ENCODE assay signal across 19 cellular contexts in the genomic region with DNA sequence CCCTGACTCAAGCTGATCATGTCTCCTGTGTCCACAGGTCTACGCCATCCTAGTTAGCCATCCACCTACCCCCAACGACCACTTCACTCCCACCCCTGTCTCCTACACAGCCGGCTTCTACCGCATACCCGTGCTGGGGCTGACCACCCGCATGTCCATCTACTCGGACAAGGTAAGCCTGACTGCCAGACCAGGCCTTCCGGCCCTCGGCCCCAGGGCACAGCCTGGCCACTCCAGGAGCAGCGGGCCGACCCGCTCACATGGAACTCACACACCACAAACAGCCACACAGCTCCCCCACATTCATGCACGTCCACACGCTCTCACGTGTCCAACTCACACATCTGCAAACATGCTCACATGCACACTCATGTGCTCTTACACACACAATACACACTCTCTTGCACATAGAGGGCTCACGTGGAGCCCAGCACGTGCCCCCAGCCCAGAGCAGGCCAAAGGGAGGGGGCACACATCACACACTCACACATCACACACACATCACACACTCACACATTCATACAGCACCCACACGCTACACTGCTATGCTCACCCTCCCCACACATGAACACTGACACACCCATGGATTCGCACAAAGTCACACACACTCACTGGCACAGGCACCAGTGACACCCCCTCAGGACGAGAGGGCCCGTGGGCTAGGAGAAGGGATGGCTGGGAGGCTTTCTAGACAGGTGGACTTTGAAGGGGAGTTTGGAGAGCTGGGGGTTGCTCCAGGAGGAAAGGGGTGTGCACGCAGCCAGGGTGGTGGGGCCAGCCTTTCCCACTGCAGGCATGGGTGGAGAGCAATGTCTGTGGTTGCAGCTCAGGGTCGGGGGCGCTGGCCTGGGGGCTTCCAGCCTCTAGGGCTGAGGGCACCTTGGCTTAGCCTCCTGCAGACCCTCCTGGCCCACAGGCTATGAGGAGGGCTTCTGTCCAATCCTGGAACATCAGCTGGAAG. TPM values are rescaled to one million over a fixed set of nuclear protein-coding genes. Genes with fewer than 3 reads are reported as not detected.
DNase-seq lines count a peak whose midpoint lies in the region; ATAC-seq and TF ChIP-seq lines count a peak whose summit lies in the region.
"Had no signal": no experiment of that assay in that cellular context is flagged by ENCODE, and none has a peak within 500 bp of the region (broad histone marks: within the 10 kb centered on the region; RNA-seq: fewer than 3 reads in every experiment).

No MANE protein-coding gene starts in this region.

- no peak overlapping the region for H3K4me2 ChIP-seq in neural progenitor cell

- CTCF ChIA-PET in HEK293 (lab: Yijun Ruan, JAX), result interaction anchor here (0.9 kb wide), 1 partner anchor 53 kb away, joined by 3 read pairs; no protein-coding TSS in a partner anchor

- peaks cover 2% of the 10 kb centered on the region; the same call in 1 of the 2 replicates for H3K4me1 ChIP-seq in HEK293 (ENCODE audit: control insufficient read depth, insufficient read depth, low read length)
- H3K4me1 ChIP-seq in neural progenitor cell, result no peaks in the 10 kb centered on the region
- H3K4me1 ChIP-seq in foreskin keratinocyte, result no peaks in the 10 kb centered on the region
- H3K4me1 ChIP-seq: HAP-1 had no signal

- POLR2A ChIA-PET in HEK293 (lab: Yijun Ruan, JAX), result no interaction called here

- H3K36me3 ChIP-seq in HEK293 (ENCODE audit: control insufficient read depth in 2 of 2, insufficient read depth in 1 of 2, low read length in 2 of 2) (no peaks in the 10 kb centered on the region), neural progenitor cell (no peaks in the 10 kb centered on the region)
- H3K36me3 ChIP-seq: HAP-1, Peyer's patch had no signal

- H3K4me1 Mint-ChIP-seq in chondrocyte (ENCODE audit: low read depth) (no peaks in the 10 kb centered on the region), neural progenitor cell (peaks cover 2% of the 10 kb centered on the region)

- H3K27ac Mint-ChIP-seq in chondrocyte (ENCODE audit: unreplicated experiment), result no peak overlapping the region
- no peak overlapping the region for H3K27ac Mint-ChIP-seq in neural progenitor cell

- no peak for ATAC-seq in foreskin keratinocyte

- no peak overlapping the region for H2AFZ ChIP-seq in neural progenitor cell (replicated peaks)

- H3K27me3 ChIP-seq in neural progenitor cell (peaks cover 92% of the 10 kb centered on the region), foreskin keratinocyte (peaks cover 42% of the 10 kb centered on the region)

- DNase-seq in D341Med (ENCODE audit: low spot score), result peak; percentile 11
- DNase-seq in chondrocyte (ENCODE audit: low spot score), result peak; percentile 79
- peak; percentile 0 for DNase-seq in neural progenitor cell (ENCODE audit: low spot score)
- no peak for DNase-seq in NCI-H526 (lab: John Stamatoyannopoulos, UW)
- no peak for DNase-seq in cerebellar nuclear complex (lab: John Stamatoyannopoulos, UW)
- DNase-seq in foreskin keratinocyte, result no peak
- DNase-seq: C1 segment of cervical spinal cord; CD8-positive, alpha-beta memory T cell; Kasumi-1; MM.1S; NCI-H1092; NCI-H1436 treated with DMSO at 0.1 percent for 48 hours; NCI-H2081 treated with DMSO at 0.1 percent for 48 hours; NCI-H446 treated with DMSO at 0.1 percent for 48 hours; Peyer's patch; SHP77 had no signal

- H3K4me3 ChIP-seq in HEK293 (ENCODE audit: low read depth, low read length) (no peak overlapping the region), neural progenitor cell (no peak overlapping the region)
- H3K4me3 ChIP-seq: HAP-1, Peyer's patch, SK-N-MC had no signal

- no peak overlapping the region for H3K9ac ChIP-seq in neural progenitor cell

- H3K27ac ChIP-seq in HEK293 (ENCODE audit: extremely low read depth, low read depth, low read length), result no peak overlapping the region
- H3K27ac ChIP-seq in neural progenitor cell, result no peak overlapping the region
- no peak overlapping the region for H3K27ac ChIP-seq in foreskin keratinocyte
- H3K27ac ChIP-seq: Peyer's patch, SK-N-MC had no signal

- no peak for TF ChIP-seq CTCF in HEK293 (tag by site-specific recombination; IDR thresholded peaks at IDR 0.05)
- no peak for TF ChIP-seq CTCF in chondrocyte (IDR thresholded peaks at IDR 0.05)
- no peak for TF ChIP-seq CTCF in neural progenitor cell (IDR thresholded peaks at IDR 0.05)
- TF ChIP-seq CTCF in foreskin keratinocyte (conservative IDR thresholded peaks at IDR 0.05), result no peak

- no peaks in the 10 kb centered on the region for H3K79me2 ChIP-seq in neural progenitor cell (ENCODE audit: low read depth)

- no peak overlapping the region for H3K4me3 Mint-ChIP-seq in chondrocyte (ENCODE audit: unreplicated experiment)
- peak overlapping the region; percentile 48 for H3K4me3 Mint-ChIP-seq in neural progenitor cell

- no peaks in the 10 kb centered on the region for H3K9me3 ChIP-seq in HEK293 (ENCODE audit: control insufficient read depth, insufficient read depth, low read depth, low read length)
- H3K9me3 ChIP-seq in neural progenitor cell (ENCODE audit: low read depth), result no peaks in the 10 kb centered on the region
- H3K9me3 ChIP-seq: HAP-1, Peyer's patch had no signal

- H3K9me3 Mint-ChIP-seq in chondrocyte (ENCODE audit: low read depth) (no peaks in the 10 kb centered on the region), neural progenitor cell (no peaks in the 10 kb centered on the region)

- H4K20me1 ChIP-seq in neural progenitor cell (ENCODE audit: low read depth), result peaks cover 41% of the 10 kb centered on the region

- H3K27me3 Mint-ChIP-seq in chondrocyte (ENCODE audit: low read depth) (peaks cover 41% of the 10 kb centered on the region), neural progenitor cell (ENCODE audit: insufficient read depth, low read depth) (peaks cover 67% of the 10 kb centered on the region)

- H3F3A ChIP-seq in neural progenitor cell (ENCODE audit: low read depth), result peaks cover 6% of the 10 kb centered on the region

- H3K36me3 Mint-ChIP-seq in chondrocyte (ENCODE audit: low read depth) (no peaks in the 10 kb centered on the region), neural progenitor cell (no peaks in the 10 kb centered on the region)

TF ChIP-seq in HEK293, 187 proteins besides CTCF, POLR2A, EP300 and RAD21:
- TF ChIP-seq, protein P1, sequence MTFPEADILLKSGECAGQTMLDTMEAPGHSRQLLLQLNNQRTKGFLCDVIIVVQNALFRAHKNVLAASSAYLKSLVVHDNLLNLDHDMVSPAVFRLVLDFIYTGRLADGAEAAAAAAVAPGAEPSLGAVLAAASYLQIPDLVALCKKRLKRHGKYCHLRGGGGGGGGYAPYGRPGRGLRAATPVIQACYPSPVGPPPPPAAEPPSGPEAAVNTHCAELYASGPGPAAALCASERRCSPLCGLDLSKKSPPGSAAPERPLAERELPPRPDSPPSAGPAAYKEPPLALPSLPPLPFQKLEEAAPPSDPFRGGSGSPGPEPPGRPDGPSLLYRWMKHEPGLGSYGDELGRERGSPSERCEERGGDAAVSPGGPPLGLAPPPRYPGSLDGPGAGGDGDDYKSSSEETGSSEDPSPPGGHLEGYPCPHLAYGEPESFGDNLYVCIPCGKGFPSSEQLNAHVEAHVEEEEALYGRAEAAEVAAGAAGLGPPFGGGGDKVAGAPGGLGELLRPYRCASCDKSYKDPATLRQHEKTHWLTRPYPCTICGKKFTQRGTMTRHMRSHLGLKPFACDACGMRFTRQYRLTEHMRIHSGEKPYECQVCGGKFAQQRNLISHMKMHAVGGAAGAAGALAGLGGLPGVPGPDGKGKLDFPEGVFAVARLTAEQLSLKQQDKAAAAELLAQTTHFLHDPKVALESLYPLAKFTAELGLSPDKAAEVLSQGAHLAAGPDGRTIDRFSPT (tag by site-specific recombination; IDR thresholded peaks at IDR 0.05), result 0 out of 2 replicates have a peak, but pooled peaks have one; percentile 8
- TF ChIP-seq ZNF266 (tag by site-specific recombination; IDR thresholded peaks at IDR 0.05; ENCODE audit: low read depth) (no peak), ZFHX2 (tag by site-specific recombination; conservative IDR thresholded peaks at IDR 0.05) (peak; percentile 52), EGR2 (tag by site-specific recombination; IDR thresholded peaks at IDR 0.05; ENCODE audit: low read depth) (peak; percentile 53)
TF ChIP-seq in HEK293: peak in this region for 3.

RNA-seq across cellular contexts. Expression of a gene that starts 3.3 kb away (rescaled TPM):
- total RNA-seq in chondrocyte, result 0.07 TPM in 1 of 3 replicates, not detected in the others
- 0.03 TPM in 1 of 2 replicates, not detected in the other for total RNA-seq in neural progenitor cell (ENCODE audit: low replicate concordance)
- 0.07 and 0.17 TPM in 2 replicates for total RNA-seq in foreskin keratinocyte
- 0.08 and 0.28 TPM in 2 replicates for polyA plus RNA-seq in foreskin keratinocyte
- total RNA-seq: CD8-positive, alpha-beta memory T cell; Peyer's patch had no signal
- polyA plus RNA-seq: CD8-positive, alpha-beta memory T cell had no signal

RNA-seq across cellular contexts. Expression of a gene that starts 27.6 kb away (rescaled TPM):
- total RNA-seq in chondrocyte (not detected in 3 replicates), neural progenitor cell (ENCODE audit: low replicate concordance) (0.59 TPM in 1 of 2 replicates, not detected in the other), foreskin keratinocyte (not detected in 2 replicates)
- not detected in 2 replicates for polyA plus RNA-seq in foreskin keratinocyte
- total RNA-seq: CD8-positive, alpha-beta memory T cell had no signal
- polyA plus RNA-seq: CD8-positive, alpha-beta memory T cell had no signal

RNA-seq across cellular contexts. Expression of a gene that starts 27.7 kb away (rescaled TPM):
- total RNA-seq in chondrocyte, result 54.0 to 85.0 TPM (median 82.2 TPM) in 3 replicates
- 2.6 and 24.3 TPM in 2 replicates for total RNA-seq in neural progenitor cell (ENCODE audit: low replicate concordance)
- total RNA-seq in foreskin keratinocyte, result 35.0 and 54.2 TPM in 2 replicates
- polyA plus RNA-seq in foreskin keratinocyte, result 44.4 and 64.7 TPM in 2 replicates

RNA-seq across cellular contexts. Expression of a gene that starts 29.6 kb away (rescaled TPM):
- total RNA-seq in chondrocyte, result not detected in 3 replicates
- not detected in 2 replicates for total RNA-seq in neural progenitor cell (ENCODE audit: low replicate concordance)
- total RNA-seq in foreskin keratinocyte, result not detected in 2 replicates
- not detected in 2 replicates for polyA plus RNA-seq in foreskin keratinocyte
- total RNA-seq: CD8-positive, alpha-beta memory T cell; Peyer's patch had no signal
- polyA plus RNA-seq: CD8-positive, alpha-beta memory T cell had no signal

RNA-seq across cellular contexts. Expression of a gene that starts 46.1 kb away (rescaled TPM):
- 40.3 to 62.6 TPM (median 41.0 TPM) in 3 replicates for total RNA-seq in chondrocyte
- 18.9 and 30.9 TPM in 2 replicates for total RNA-seq in neural progenitor cell (ENCODE audit: low replicate concordance)
- 20.8 TPM in 2 replicates for total RNA-seq in foreskin keratinocyte
- 16.4 and 17.2 TPM in 2 replicates for polyA plus RNA-seq in foreskin keratinocyte

Comparison
In these comparisons a context has a peak if more than half of its experiments do, and no peak if none do; other contexts are left out.
1. DNase-seq: peak in D341Med (single experiment), chondrocyte (single experiment) and neural progenitor cell (single experiment); none in NCI-H526 (0 of 2), cerebellar nuclear complex (0 of 2) and foreskin keratinocyte (0 of 2).